Comparison of ENCODE assay signal across 12 cellular contexts in genomic region chr5:150901446-150901845, GRCh38. TPM values are rescaled to one million over a fixed set of nuclear protein-coding genes. Genes with fewer than 3 reads are reported as not detected.
"Had no signal": no experiment of that assay in that cellular context is flagged by ENCODE, and none has a peak within 500 bp of the region (broad histone marks: within the 10 kb centered on the region; RNA-seq: fewer than 3 reads in every experiment).

No MANE protein-coding gene starts in this region.

- H3K4me1 ChIP-seq: HAP-1 had no signal

- ATAC-seq: HCT116 had no signal

- DNase-seq: GM23248, GOT3, H7, HFFc6, Karpas-422, KBM-7 had no signal

- H2AFZ ChIP-seq: GM23248 had no signal

- H3K4me3 ChIP-seq: GM23248, HAP-1 had no signal

- H3K4me2 ChIP-seq: KMS-11 had no signal

- H3K9ac ChIP-seq: GM23248, KMS-11 had no signal

- FAIRE-seq: HTR-8/SVneo had no signal

- H3K36me3 ChIP-seq: HAP-1 had no signal

- H3K27ac ChIP-seq: GM23248, KMS-11 had no signal

RNA-seq across cellular contexts. Expression of gene ZNF300, which starts 3.3 kb away (rescaled TPM):
- total RNA-seq: H7 had no signal

RNA-seq across cellular contexts. Expression of gene IRGM, which starts 55.1 kb away (rescaled TPM):
- total RNA-seq: GM23248, H4, H7, HFFc6, HT-29 had no signal
- polyA plus RNA-seq: GM23248 had no signal
